1 cellular context compared by ENCODE assay signal in the genomic region with DNA sequence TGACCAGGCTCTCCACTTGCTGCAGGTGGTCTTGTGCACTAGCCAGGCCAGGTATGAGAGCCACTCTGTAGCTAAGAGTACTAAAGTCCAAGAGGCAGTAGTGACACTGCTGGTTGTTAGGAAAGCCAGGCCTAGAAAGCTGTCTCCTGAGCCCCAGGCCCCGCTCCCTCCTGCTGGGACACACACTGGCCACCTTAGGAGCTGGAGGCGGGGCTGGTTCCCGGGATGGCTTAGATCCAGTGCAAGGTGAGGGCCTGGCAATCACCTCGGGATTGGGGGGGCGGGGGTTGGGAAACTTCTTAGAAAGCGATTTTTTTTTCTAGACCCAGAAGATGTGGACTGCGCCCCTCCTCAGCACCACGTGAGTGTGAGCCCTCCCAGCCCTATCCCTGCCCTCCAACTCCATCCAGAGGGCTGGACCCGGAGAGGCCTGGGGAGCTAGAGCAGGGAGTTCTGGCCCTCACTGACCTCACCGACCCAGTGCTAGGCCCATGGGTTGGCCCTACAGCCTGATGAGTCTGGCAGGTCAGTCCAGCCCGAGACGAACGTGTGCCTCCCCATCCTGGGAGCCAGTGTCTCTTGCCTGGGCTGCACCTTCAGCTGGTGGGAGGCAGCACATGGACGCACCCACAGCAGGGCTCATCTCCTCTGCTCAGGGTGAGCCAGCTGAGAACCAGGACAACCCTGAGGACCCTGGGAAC.
A peak's percentile ranks its signal among the peaks of the same experiment; 100 is the strongest.
TF ChIP-seq lines count a peak whose summit lies in the region.

No MANE protein-coding gene starts in this region.

TF ChIP-seq in H1, 55 proteins besides CTCF, POLR2A, EP300 and RAD21:
- TF ChIP-seq KDM5A (IDR thresholded peaks at IDR 0.05; ENCODE audit: low read length) (no peak), CHD2 (IDR thresholded peaks at IDR 0.05; ENCODE audit: low read length) (no peak)
- TF ChIP-seq, protein P1, sequence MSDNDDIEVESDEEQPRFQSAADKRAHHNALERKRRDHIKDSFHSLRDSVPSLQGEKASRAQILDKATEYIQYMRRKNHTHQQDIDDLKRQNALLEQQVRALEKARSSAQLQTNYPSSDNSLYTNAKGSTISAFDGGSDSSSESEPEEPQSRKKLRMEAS (IDR thresholded peaks at IDR 0.05) = peak; percentile 38; the same call in 1 of the 2 replicates
